19 cellular contexts compared by ENCODE assay signal in the genomic region with DNA sequence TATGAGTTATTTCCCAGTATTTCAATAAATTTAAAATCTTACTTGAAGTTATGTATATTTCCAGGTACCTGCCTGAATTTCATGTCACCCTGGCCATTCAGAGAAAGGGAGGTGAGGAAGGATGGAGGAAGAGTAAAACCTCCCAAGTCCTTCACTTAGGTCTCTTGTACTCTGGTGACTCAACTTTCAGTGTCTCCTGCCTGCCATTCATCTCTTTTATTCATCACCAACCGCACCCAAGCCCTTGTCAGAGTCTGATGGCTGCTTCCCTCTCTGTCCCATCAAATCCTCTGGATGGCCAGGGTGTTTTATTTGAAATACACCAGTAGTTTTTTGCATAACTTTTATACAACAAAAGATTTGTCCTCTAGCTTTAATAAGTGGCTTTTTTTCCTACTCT. TPM values are rescaled to one million over a fixed set of nuclear protein-coding genes. Genes with fewer than 3 reads are reported as not detected.
"Had no signal": no experiment of that assay in that cellular context is flagged by ENCODE, and none has a peak within 500 bp of the region (broad histone marks: within the 10 kb centered on the region; RNA-seq: fewer than 3 reads in every experiment).

No MANE protein-coding gene starts in this region.

- H3K36me3 ChIP-seq: gastrocnemius medialis, heart right ventricle, left ventricle myocardium inferior, pancreas, tibial nerve had no signal

- H3K27ac ChIP-seq: gastrocnemius medialis, heart right ventricle, left ventricle myocardium inferior, pancreas, tibial nerve had no signal

- H3K4me3 ChIP-seq: gastrocnemius medialis, heart right ventricle, left ventricle myocardium inferior, pancreas, skin epidermis, tibial nerve had no signal

- DNase-seq: activated CD4-positive, alpha-beta T cell treated with anti-CD3 and anti-CD28 coated beads, Interleukin-2, amount 10 ng/mL, durations not matched to agents 7 days and 5 days; activated CD4-positive, CD25-positive, alpha-beta regulatory T cell; activated CD8-positive, alpha-beta memory T cell treated with anti-CD3 and anti-CD28 coated beads for 24 hours; endodermal cell; gastrocnemius medialis; heart right ventricle; islet precursor cell; left ventricle myocardium inferior; pancreas had no signal

- H3K27ac Mint-ChIP-seq: activated CD4-positive, alpha-beta T cell treated with anti-CD3 and anti-CD28 coated beads, Interleukin-2, amount 10 ng/mL, durations not matched to agents 7 days and 5 days; activated naive CD4-positive, alpha-beta T cell treated with anti-CD3 and anti-CD28 coated beads, Interleukin-2, amount 50 U/mL, for 24 hours; endodermal cell had no signal

- ATAC-seq: gastrocnemius medialis, heart right ventricle, pancreas, SK-N-SH treated with all-trans-retinoic acid at 6 μM for 48 hours had no signal

- H3K9me3 ChIP-seq: gastrocnemius medialis, left ventricle myocardium inferior, pancreas, tibial nerve had no signal

- H3K27me3 Mint-ChIP-seq: activated CD4-positive, alpha-beta T cell treated with anti-CD3 and anti-CD28 coated beads, Interleukin-2, amount 10 ng/mL, durations not matched to agents 7 days and 5 days; activated naive CD4-positive, alpha-beta T cell treated with anti-CD3 and anti-CD28 coated beads, Interleukin-2, amount 50 U/mL, for 24 hours had no signal

- H3K4me3 Mint-ChIP-seq: activated CD4-positive, alpha-beta T cell treated with anti-CD3 and anti-CD28 coated beads, Interleukin-2, amount 10 ng/mL, durations not matched to agents 7 days and 5 days; activated naive CD4-positive, alpha-beta T cell treated with anti-CD3 and anti-CD28 coated beads, Interleukin-2, amount 50 U/mL, for 24 hours; endodermal cell; neural crest cell had no signal

- H3K36me3 Mint-ChIP-seq: activated naive CD4-positive, alpha-beta T cell treated with anti-CD3 and anti-CD28 coated beads, Interleukin-2, amount 50 U/mL, for 24 hours had no signal

- H3K4me1 Mint-ChIP-seq: endodermal cell had no signal

- H3K9me3 Mint-ChIP-seq: activated naive CD4-positive, alpha-beta T cell treated with anti-CD3 and anti-CD28 coated beads, Interleukin-2, amount 50 U/mL, for 24 hours; endodermal cell had no signal

- H3K4me1 ChIP-seq: gastrocnemius medialis, heart right ventricle, left ventricle myocardium inferior, pancreas, tibial nerve had no signal

- H3K27me3 ChIP-seq: gastrocnemius medialis, heart right ventricle, pancreas, tibial nerve had no signal

RNA-seq across cellular contexts. Expression of a gene that starts 17.8 kb away (rescaled TPM):
- total RNA-seq: activated CD4-positive, alpha-beta T cell treated with anti-CD3 and anti-CD28 coated beads, Interleukin-2, amount 10 ng/mL, durations not matched to agents 7 days and 5 days; chondrocyte; dermis microvascular lymphatic vessel endothelial cell; gastrocnemius medialis; heart right ventricle; left ventricle myocardium inferior; neural crest cell; renal cortical epithelial cell; subcutaneous adipose tissue; T-helper 1 cell treated with Interleukin-12 subunit alpha and Interleukin-12 subunit beta and Interleukin-4 antibody, amounts not matched to agents 30 ng/mL and 1 ng/mL, for 36 hours; tibial nerve had no signal
